Comparison of ENCODE assay signal across 9 cellular contexts in the genomic region with DNA sequence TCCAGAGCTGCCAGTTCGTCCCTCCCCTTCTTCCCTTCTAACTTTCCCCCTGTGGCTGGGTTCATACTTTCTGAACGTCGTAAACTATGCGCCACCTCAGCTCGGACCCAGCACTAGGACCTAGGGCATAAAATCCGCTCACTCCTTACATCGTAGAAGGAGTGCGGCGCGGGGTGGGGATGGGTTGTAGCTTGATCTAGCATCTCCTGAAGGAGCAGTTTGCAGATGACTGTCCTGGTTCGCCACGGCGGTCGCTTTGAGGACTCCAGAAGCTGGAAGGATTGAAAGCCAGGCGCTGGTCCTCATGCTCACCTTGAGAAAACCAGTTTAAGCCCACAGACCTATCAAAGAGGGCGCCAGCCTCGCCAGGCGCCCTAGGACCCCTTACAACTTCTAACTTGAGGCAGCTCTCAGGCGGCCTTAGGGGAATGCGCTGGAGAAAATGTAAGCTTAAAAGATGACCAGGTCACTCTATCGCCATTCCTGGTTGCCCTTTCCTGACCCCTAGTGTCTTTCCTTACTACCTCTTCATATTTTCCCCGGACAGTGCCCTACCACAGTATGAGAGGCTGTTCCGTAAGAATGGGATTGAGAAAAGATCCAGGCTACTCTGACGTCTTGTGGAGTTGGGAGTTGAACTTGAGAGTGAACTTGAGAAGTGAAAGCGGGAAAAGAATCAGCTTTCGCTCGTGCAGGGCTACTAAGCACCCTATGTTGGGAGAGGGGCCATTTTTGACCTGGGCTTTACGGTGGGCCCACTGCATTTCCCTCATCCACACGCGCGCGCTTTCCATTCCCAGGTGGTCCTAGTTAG.
DNase-seq lines count a peak whose midpoint lies in the region; ATAC-seq and TF ChIP-seq lines count a peak whose summit lies in the region.
"Had no signal": no experiment of that assay in that cellular context is flagged by ENCODE, and none has a peak within 500 bp of the region (broad histone marks: within the 10 kb centered on the region; RNA-seq: fewer than 3 reads in every experiment).

No MANE protein-coding gene starts in this region.

- no peak overlapping the region for H2AFZ ChIP-seq in KMS-11 (ENCODE audit: low read depth)

- no peak overlapping the region for H3K27ac ChIP-seq in KMS-11
- H3K27ac ChIP-seq: epithelial cell of prostate had no signal

- H3K9me3 Mint-ChIP-seq in stimulated activated naive B cell treated with anti-CD40 and anti-IgM and Interleukin-4, amounts not matched to agents 10 μg/mL and 1 μg/mL and 100 μg/mL, for 72 hours: no peaks in the 10 kb centered on the region

- no peaks in the 10 kb centered on the region for H3K36me3 ChIP-seq in KMS-11 (ENCODE audit: insufficient read depth)

- peaks cover 72% of the 10 kb centered on the region for H3K79me2 ChIP-seq in KMS-11 (ENCODE audit: insufficient read depth, low read depth)

- no peak overlapping the region for H3K27ac Mint-ChIP-seq in stimulated activated naive B cell treated with anti-CD40 and anti-IgM and Interleukin-4, amounts not matched to agents 10 μg/mL and 1 μg/mL and 100 μg/mL, for 72 hours

- H4K20me1 ChIP-seq in KMS-11 (ENCODE audit: insufficient read depth): no peaks in the 10 kb centered on the region

- TF ChIP-seq CTCF in KMS-11 (conservative IDR thresholded peaks at IDR 0.05; ENCODE audit: low read depth, low read length): no peak
- no peak for TF ChIP-seq CTCF in astrocyte of the cerebellum (IDR thresholded peaks at IDR 0.05; ENCODE audit: low read depth, low read length, missing control alignments)

- H3K27me3 ChIP-seq in KMS-11 (ENCODE audit: insufficient read depth, low read depth): no peaks in the 10 kb centered on the region

- H3K4me1 Mint-ChIP-seq in stimulated activated naive B cell treated with anti-CD40 and anti-IgM and Interleukin-4, amounts not matched to agents 10 μg/mL and 1 μg/mL and 100 μg/mL, for 72 hours: peaks cover 27 to 42% of the 10 kb centered on the region in 2 donors

- peaks cover 0 to 4% of the 10 kb centered on the region in 2 donors for H3K36me3 Mint-ChIP-seq in stimulated activated naive B cell treated with anti-CD40 and anti-IgM and Interleukin-4, amounts not matched to agents 10 μg/mL and 1 μg/mL and 100 μg/mL, for 72 hours

- peak overlapping the region; percentile 70 to 92 for H3K4me3 Mint-ChIP-seq in stimulated activated naive B cell treated with anti-CD40 and anti-IgM and Interleukin-4, amounts not matched to agents 10 μg/mL and 1 μg/mL and 100 μg/mL, for 72 hours

- ATAC-seq in stimulated activated naive B cell treated with anti-CD40 and anti-IgM and Interleukin-4, amounts not matched to agents 10 μg/mL and 1 μg/mL and 100 μg/mL, for 72 hours (replicated peaks): no peak
- ATAC-seq in HG03460 (IDR thresholded peaks at IDR 0.05; ENCODE audit: unreplicated experiment) (no peak), HG02852 (IDR thresholded peaks at IDR 0.05; ENCODE audit: unreplicated experiment) (no peak), GM19452 (IDR thresholded peaks at IDR 0.05; ENCODE audit: unreplicated experiment) (no peak)

- peaks cover 54 to 60% of the 10 kb centered on the region in 2 donors for H3K27me3 Mint-ChIP-seq in stimulated activated naive B cell treated with anti-CD40 and anti-IgM and Interleukin-4, amounts not matched to agents 10 μg/mL and 1 μg/mL and 100 μg/mL, for 72 hours

- no peak for DNase-seq in astrocyte of the cerebellum (ENCODE audit: low read depth)
- peak; percentile 7 for DNase-seq in iris pigment epithelial cell (ENCODE audit: low read depth)
- DNase-seq in stimulated activated naive B cell treated with anti-CD40 and anti-IgM and Interleukin-4, amounts not matched to agents 10 μg/mL and 1 μg/mL and 100 μg/mL, for 72 hours: no peak
- no peak for DNase-seq in activated gamma-delta T cell treated with Interleukin-2 at 50 U/mL for 16 hours

- peaks cover 39% of the 10 kb centered on the region for H3K4me1 ChIP-seq in KMS-11 (ENCODE audit: low read depth, poor library complexity, severe bottlenecking)

- in situ Hi-C loops in astrocyte of the cerebellum (cut with HindIII; ENCODE audit: low sequenced_read_pairs): no loop called here

- H3K4me3 ChIP-seq in KMS-11 (IDR thresholded peaks at IDR 0.05; ENCODE audit: insufficient read depth, low read depth, low read length) (no peak overlapping the region), astrocyte of the cerebellum (ENCODE audit: low read depth, low read length) (peak overlapping the region; percentile 59)

- H3K4me2 ChIP-seq in KMS-11: peak overlapping the region; percentile 74

- no peak overlapping the region; the same call in 1 of the 2 replicates for H3K9ac ChIP-seq in KMS-11
